ENCODE assay signal across 8 cellular contexts in the genomic region with DNA sequence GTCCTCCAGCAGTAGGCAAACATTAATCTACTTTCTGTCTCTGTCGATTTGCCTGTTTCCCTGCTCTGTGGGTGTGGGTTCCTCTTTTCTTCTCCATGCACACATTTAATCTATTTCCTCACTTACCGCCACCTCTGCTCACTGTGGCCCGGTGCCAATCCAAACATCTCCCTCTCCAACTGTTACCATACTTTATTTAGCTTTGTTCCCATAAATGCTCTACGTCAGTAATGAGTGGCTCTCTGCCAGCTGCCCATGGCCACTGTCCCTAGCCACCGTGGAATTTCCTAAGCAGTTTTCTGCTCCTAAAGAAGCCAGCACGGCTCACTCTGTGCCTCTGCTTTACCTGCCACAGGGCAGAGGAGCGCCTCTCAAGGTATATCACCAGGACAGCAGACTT. TPM values are rescaled to one million over a fixed set of nuclear protein-coding genes. Genes with fewer than 3 reads are reported as not detected.
DNase-seq lines count a peak whose midpoint lies in the region; ATAC-seq and TF ChIP-seq lines count a peak whose summit lies in the region.

No MANE protein-coding gene starts in this region.

- H3K4me3 ChIP-seq in brain microvascular endothelial cell (ENCODE audit: low read depth, low read length) (peak overlapping the region; percentile 16), lung (no peak overlapping the region), H7 (ENCODE audit: insufficient read depth, low read depth, low read length) (no peak overlapping the region)

- no peak overlapping the region for H3K27ac ChIP-seq in brain microvascular endothelial cell
- peak overlapping the region in 1 of 2 donors; percentile 85 for H3K27ac ChIP-seq in lung (ENCODE audit: low read depth in 1 of 2, low read length in 1 of 2)
- no peak overlapping the region for H3K27ac ChIP-seq in foreskin keratinocyte

- DNase-seq in DMS153 (lab: John Stamatoyannopoulos, UW) (peak; percentile 100), NCI-H345 treated with DMSO at 0.1 percent for 48 hours (lab: John Stamatoyannopoulos, UW; ENCODE audit: unreplicated experiment) (peak; percentile 98), brain microvascular endothelial cell (peak; percentile 86), lung (ENCODE audit: low spot score) (peak; percentile 93), foreskin keratinocyte (no peak), retina (no peak), H7 (no peak)

- TF ChIP-seq CTCF in brain microvascular endothelial cell (IDR thresholded peaks at IDR 0.05; ENCODE audit: low read depth, low read length, missing control alignments), result no peak
- no peak for TF ChIP-seq CTCF in lung (IDR thresholded peaks at IDR 0.05; ENCODE audit: control extremely low read depth, extremely low read depth)
- no peak for TF ChIP-seq CTCF in foreskin keratinocyte (conservative IDR thresholded peaks at IDR 0.05)

- H3K27me3 ChIP-seq in brain microvascular endothelial cell (replicated peaks) (no peaks in the 10 kb centered on the region), lung (ENCODE audit: control insufficient read depth, insufficient read depth) (no peaks in the 10 kb centered on the region), foreskin keratinocyte (no peaks in the 10 kb centered on the region), H7 (ENCODE audit: control insufficient read depth, insufficient read depth, low read length) (no peaks in the 10 kb centered on the region)

- ATAC-seq in HG03045 (IDR thresholded peaks at IDR 0.05; ENCODE audit: unreplicated experiment), result peak; percentile 75
- peak; percentile 78 for ATAC-seq in lung (ENCODE audit: insufficient read depth, low FRiP score)
- no peak for ATAC-seq in foreskin keratinocyte

- H3K36me3 ChIP-seq in brain microvascular endothelial cell (replicated peaks) (no peaks in the 10 kb centered on the region), lung (ENCODE audit: control insufficient read depth in 2 of 2, insufficient read depth in 2 of 2, low read length in 2 of 2) (no peaks in the 10 kb centered on the region), H7 (replicated peaks; ENCODE audit: control insufficient read depth, insufficient read depth, low read length) (no peaks in the 10 kb centered on the region)

- in situ Hi-C loops in brain microvascular endothelial cell (cut with HindIII; ENCODE audit: low pct_ligation_motif_present, low sequenced_read_pairs), result no loop called here

- WGBS in lung, 2 donors, result 1 to 8% methylated on average over 7 of the region's 7 CpGs

- H3K4me1 ChIP-seq in lung (ENCODE audit: control insufficient read depth in 2 of 2, insufficient read depth in 2 of 2, low read length in 2 of 2) (peaks cover 0 to 2% of the 10 kb centered on the region in 2 donors), foreskin keratinocyte (no peaks in the 10 kb centered on the region)

- H3K9me3 ChIP-seq in lung (ENCODE audit: control insufficient read depth in 2 of 2, insufficient read depth in 1 of 2, low read length in 1 of 2), result no peaks in the 10 kb centered on the region

RNA-seq across cellular contexts. Expression of a gene that starts 19.5 kb away (rescaled TPM):
- 100 to 1,000 TPM in 1 of 2 donors, 10 to 100 TPM in 1; 81.4 to 112 TPM for total RNA-seq in lung
- polyA plus RNA-seq in lung, result 10 to 100 TPM; 52.2 to 58.3 TPM
- total RNA-seq in foreskin keratinocyte, result 41.6 and 45.4 TPM in 2 replicates
- polyA plus RNA-seq in foreskin keratinocyte, result 20.4 and 25.4 TPM in 2 replicates
- 72.9 and 87.0 TPM in 2 replicates for total RNA-seq in H7 (2014; rRNA removed; shearing (Covaris generic))

Comparison
In these comparisons a context has a peak if more than half of its experiments do, and no peak if none do; other contexts are left out.
1. DNase-seq: peak in DMS153 (single experiment), NCI-H345 treated with DMSO at 0.1 percent for 48 hours (single experiment), brain microvascular endothelial cell (single experiment) and lung (single experiment); none in foreskin keratinocyte (0 of 2), retina (single experiment) and H7 (single experiment).